In the genomic region with DNA sequence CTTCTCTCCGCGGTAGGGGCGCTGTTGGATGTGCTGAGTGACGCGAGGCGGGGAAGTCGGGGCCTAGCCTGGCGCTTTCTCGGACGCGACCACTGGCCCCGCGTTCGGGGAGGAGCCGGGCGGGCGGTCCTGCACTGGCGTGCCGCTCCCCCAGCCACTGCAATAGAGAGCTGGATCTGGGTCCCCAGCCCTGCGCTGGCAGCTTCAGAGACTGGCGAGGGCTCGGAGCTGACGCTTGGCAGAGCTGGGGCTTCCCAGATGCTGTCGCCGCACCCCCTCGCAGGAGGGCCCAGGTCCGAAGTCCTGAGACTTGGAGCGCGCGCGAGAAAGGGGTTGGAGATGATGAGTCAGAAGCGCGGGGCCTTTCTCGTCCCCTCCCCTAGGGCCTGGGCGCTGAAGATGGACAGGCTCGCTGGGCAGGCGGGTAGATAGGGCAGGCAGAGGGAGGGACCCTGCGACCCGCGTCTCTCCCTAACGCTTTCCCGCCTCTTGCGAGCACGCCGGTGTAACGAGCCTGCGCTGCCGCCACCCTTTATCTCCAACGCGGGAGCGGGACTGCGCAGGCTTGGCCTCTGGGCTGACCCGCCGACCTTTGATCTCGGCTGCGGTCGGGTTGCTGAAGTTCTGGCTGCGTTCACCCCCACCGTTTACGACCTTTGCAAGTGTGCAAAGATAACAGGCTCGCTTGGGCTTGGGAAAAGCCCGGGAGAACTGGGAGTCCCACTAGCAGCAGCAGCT, we compare ENCODE assay signal across 1 cellular context.
A peak's percentile ranks its signal among the peaks of the same experiment; 100 is the strongest.
TF ChIP-seq lines count a peak whose summit lies in the region.

No MANE protein-coding gene starts in this region.

TF ChIP-seq in HCT116, 20 proteins besides CTCF, POLR2A, EP300 and RAD21 (continued from another document):
- no peak; the same call in 1 of the 2 replicates for TF ChIP-seq SIN3A (IDR thresholded peaks at IDR 0.05; ENCODE audit: low read depth)
- TF ChIP-seq, protein P1, sequence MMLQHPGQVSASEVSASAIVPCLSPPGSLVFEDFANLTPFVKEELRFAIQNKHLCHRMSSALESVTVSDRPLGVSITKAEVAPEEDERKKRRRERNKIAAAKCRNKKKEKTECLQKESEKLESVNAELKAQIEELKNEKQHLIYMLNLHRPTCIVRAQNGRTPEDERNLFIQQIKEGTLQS (IDR thresholded peaks at IDR 0.05), result no peak
- TF ChIP-seq, protein P2, sequence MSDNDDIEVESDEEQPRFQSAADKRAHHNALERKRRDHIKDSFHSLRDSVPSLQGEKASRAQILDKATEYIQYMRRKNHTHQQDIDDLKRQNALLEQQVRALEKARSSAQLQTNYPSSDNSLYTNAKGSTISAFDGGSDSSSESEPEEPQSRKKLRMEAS (IDR thresholded peaks at IDR 0.05), result peak; percentile 68
